Comparison of ENCODE assay signal across 22 cellular contexts in genomic region chr4:6614701-6615230, GRCh38.
"Had no signal": no experiment of that assay in that cellular context is flagged by ENCODE, and none has a peak within 500 bp of the region (broad histone marks: within the 10 kb centered on the region; RNA-seq: fewer than 3 reads in every experiment).

No MANE protein-coding gene starts in this region.

- DNase-seq: Karpas-422, KG1, MG63, NCI-H1092, NCI-H1105 treated with DMSO at 0.1 percent for 48 hours, NCI-H1417 treated with DMSO at 0.1 percent for 48 hours, NCI-H146, NCI-H187, NCI-H2029, NCI-H2081 treated with DMSO at 0.1 percent for 48 hours, NCI-H2171, NCI-H226, NCI-H446, NCI-H510A, NCI-H524 treated with DMSO at 0.1 percent for 48 hours, NCI-H69, NCI-H774, Right ventricle myocardium superior, RPMI8226, SIG-M5 had no signal

- H3K27me3 ChIP-seq: MG63, SJSA1 had no signal

- H3K27ac ChIP-seq: SJSA1, SK-N-MC had no signal

- H3K4me3 ChIP-seq: MG63, SJSA1, SK-N-MC had no signal

- H3K4me1 ChIP-seq: SJSA1 had no signal

- H3K9me3 ChIP-seq: MG63, SJSA1 had no signal

- H3K36me3 ChIP-seq: MG63, SJSA1 had no signal
